Comparison of ENCODE assay signal across 23 cellular contexts in the genomic region with DNA sequence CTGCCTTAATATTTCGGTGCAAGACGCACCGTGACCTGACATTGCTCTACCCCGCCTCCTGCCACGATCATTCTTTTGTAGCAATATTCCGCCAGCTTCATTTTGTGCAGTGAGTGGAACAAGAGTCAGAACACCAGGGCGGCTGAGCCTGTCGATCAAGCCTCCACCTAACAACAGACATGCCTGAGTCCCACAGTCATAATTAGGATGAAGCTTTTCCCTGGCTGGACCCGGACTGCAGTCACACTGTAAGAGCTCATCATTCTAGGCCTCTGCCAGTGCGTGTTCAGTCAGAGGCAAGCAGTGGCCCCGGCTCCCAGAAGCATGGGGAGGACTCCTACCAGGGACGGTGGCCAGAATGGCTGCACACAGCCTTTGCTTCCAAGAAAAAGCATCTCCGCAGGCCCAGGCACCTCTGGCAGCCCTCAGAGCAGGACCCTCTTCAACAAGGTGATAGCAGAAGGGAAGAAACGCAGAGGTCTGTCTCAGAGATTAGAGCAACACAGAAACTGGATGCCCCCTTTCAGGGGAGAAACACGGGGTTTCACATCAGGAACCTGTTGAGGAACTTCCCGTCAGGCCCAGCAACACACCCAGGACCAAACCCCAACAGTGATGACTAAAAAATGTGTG. TPM values are rescaled to one million over a fixed set of nuclear protein-coding genes. Genes with fewer than 3 reads are reported as not detected.
"Had no signal": no experiment of that assay in that cellular context is flagged by ENCODE, and none has a peak within 500 bp of the region (broad histone marks: within the 10 kb centered on the region; RNA-seq: fewer than 3 reads in every experiment).

No MANE protein-coding gene starts in this region.

- H3K36me3 Mint-ChIP-seq: activated CD8-positive, alpha-beta memory T cell treated with anti-CD3 and anti-CD28 coated beads, Interleukin-2, amount 10 ng/mL, durations not matched to agents 7 days and 5 days; activated naive CD8-positive, alpha-beta T cell; stimulated activated memory B cell treated with anti-CD40 and anti-IgM and Interleukin-4, amounts not matched to agents 10 μg/mL and 1 μg/mL and 100 μg/mL, for 72 hours had no signal

- H3K4me3 Mint-ChIP-seq: activated CD4-positive, alpha-beta memory T cell treated with anti-CD3 and anti-CD28 coated beads, Interleukin-2, amount 10 ng/mL, durations not matched to agents 7 days and 5 days; activated CD4-positive, alpha-beta T cell treated with anti-CD3 and anti-CD28 coated beads for 36 hours; activated CD8-positive, alpha-beta memory T cell treated with anti-CD3 and anti-CD28 coated beads, Interleukin-2, amount 10 ng/mL, durations not matched to agents 7 days and 5 days; activated naive CD8-positive, alpha-beta T cell; dendritic cell treated with granulocyte-macrophage colony-stimulating factor and Interleukin-4, amounts not matched to agents 40 ng/mL and 50 ng/mL, for 4 days; stimulated activated memory B cell treated with anti-CD40 and anti-IgM and Interleukin-4, amounts not matched to agents 10 μg/mL and 1 μg/mL and 100 μg/mL, for 72 hours; T-helper 2 cell treated with Interferon-gamma antibody and Interleukin-4, amounts not matched to agents 5 μg/mL and 100 μg/mL, for 36 hours; WTC11 had no signal

- ATAC-seq: activated CD4-positive, alpha-beta T cell treated with anti-CD3 and anti-CD28 coated beads for 36 hours; activated CD8-positive, alpha-beta memory T cell treated with anti-CD3 and anti-CD28 coated beads, Interleukin-2, amount 10 ng/mL, durations not matched to agents 7 days and 5 days; left cardiac atrium; lower lobe of right lung; sciatic nerve; stimulated activated memory B cell treated with anti-CD40 and anti-IgM and Interleukin-4, amounts not matched to agents 10 μg/mL and 1 μg/mL and 100 μg/mL, for 72 hours; WTC11 had no signal

- DNase-seq: activated CD4-positive, alpha-beta memory T cell treated with anti-CD3 and anti-CD28 coated beads, Interleukin-2, amount 10 ng/mL, durations not matched to agents 7 days and 5 days; activated CD4-positive, alpha-beta T cell treated with anti-CD3 and anti-CD28 coated beads for 36 hours; activated CD8-positive, alpha-beta memory T cell treated with anti-CD3 and anti-CD28 coated beads, Interleukin-2, amount 10 ng/mL, durations not matched to agents 7 days and 5 days; effector CD8-positive, alpha-beta T cell; foreskin fibroblast; left cardiac atrium; lower lobe of right lung; midbrain; spleen; stimulated activated CD4-positive, alpha-beta T cell treated with anti-CD3 and anti-CD28 coated beads, Interleukin-4, amount 100 ng/mL, for 4 hours; SW 1271; testis had no signal

- H3K27ac ChIP-seq: lower lobe of right lung, prostate gland, spleen, upper lobe of left lung had no signal

- H3K27ac Mint-ChIP-seq: activated CD4-positive, alpha-beta memory T cell treated with anti-CD3 and anti-CD28 coated beads, Interleukin-2, amount 10 ng/mL, durations not matched to agents 7 days and 5 days; activated CD4-positive, alpha-beta T cell treated with anti-CD3 and anti-CD28 coated beads for 36 hours; activated CD8-positive, alpha-beta memory T cell treated with anti-CD3 and anti-CD28 coated beads, Interleukin-2, amount 10 ng/mL, durations not matched to agents 7 days and 5 days; activated naive CD8-positive, alpha-beta T cell; dendritic cell treated with granulocyte-macrophage colony-stimulating factor and Interleukin-4, amounts not matched to agents 40 ng/mL and 50 ng/mL, for 4 days; stimulated activated memory B cell treated with anti-CD40 and anti-IgM and Interleukin-4, amounts not matched to agents 10 μg/mL and 1 μg/mL and 100 μg/mL, for 72 hours; T-helper 2 cell treated with Interferon-gamma antibody and Interleukin-4, amounts not matched to agents 5 μg/mL and 100 μg/mL, for 36 hours had no signal

- H3K9me3 Mint-ChIP-seq: activated CD4-positive, alpha-beta memory T cell treated with anti-CD3 and anti-CD28 coated beads, Interleukin-2, amount 10 ng/mL, durations not matched to agents 7 days and 5 days; dendritic cell treated with granulocyte-macrophage colony-stimulating factor and Interleukin-4, amounts not matched to agents 40 ng/mL and 50 ng/mL, for 4 days; stimulated activated memory B cell treated with anti-CD40 and anti-IgM and Interleukin-4, amounts not matched to agents 10 μg/mL and 1 μg/mL and 100 μg/mL, for 72 hours; T-helper 2 cell treated with Interferon-gamma antibody and Interleukin-4, amounts not matched to agents 5 μg/mL and 100 μg/mL, for 36 hours had no signal

- H3K4me1 Mint-ChIP-seq: activated CD4-positive, alpha-beta memory T cell treated with anti-CD3 and anti-CD28 coated beads, Interleukin-2, amount 10 ng/mL, durations not matched to agents 7 days and 5 days; activated CD4-positive, alpha-beta T cell treated with anti-CD3 and anti-CD28 coated beads for 36 hours; activated CD8-positive, alpha-beta memory T cell treated with anti-CD3 and anti-CD28 coated beads, Interleukin-2, amount 10 ng/mL, durations not matched to agents 7 days and 5 days; stimulated activated memory B cell treated with anti-CD40 and anti-IgM and Interleukin-4, amounts not matched to agents 10 μg/mL and 1 μg/mL and 100 μg/mL, for 72 hours had no signal

RNA-seq across cellular contexts. Expression of a gene that starts 23.1 kb away (rescaled TPM):
- total RNA-seq: activated CD4-positive, alpha-beta memory T cell treated with anti-CD3 and anti-CD28 coated beads, Interleukin-2, amount 10 ng/mL, durations not matched to agents 7 days and 5 days; activated CD4-positive, alpha-beta T cell treated with anti-CD3 and anti-CD28 coated beads for 36 hours; activated CD8-positive, alpha-beta memory T cell treated with anti-CD3 and anti-CD28 coated beads, Interleukin-2, amount 10 ng/mL, durations not matched to agents 7 days and 5 days; chondrocyte; endothelial cell of umbilical vein; left cardiac atrium; lower lobe of right lung; osteoblast; sciatic nerve; spleen; upper lobe of left lung had no signal

RNA-seq across cellular contexts. Expression of a gene that starts 56.9 kb away (rescaled TPM):
- total RNA-seq: activated CD4-positive, alpha-beta memory T cell treated with anti-CD3 and anti-CD28 coated beads, Interleukin-2, amount 10 ng/mL, durations not matched to agents 7 days and 5 days; activated CD4-positive, alpha-beta T cell treated with anti-CD3 and anti-CD28 coated beads for 36 hours; activated CD8-positive, alpha-beta memory T cell treated with anti-CD3 and anti-CD28 coated beads, Interleukin-2, amount 10 ng/mL, durations not matched to agents 7 days and 5 days; chondrocyte; endothelial cell of umbilical vein; left cardiac atrium; lower lobe of right lung; osteoblast; sciatic nerve; spleen; upper lobe of left lung; WTC11 had no signal
